Comparison of ENCODE assay signal across 11 cellular contexts in the genomic region with DNA sequence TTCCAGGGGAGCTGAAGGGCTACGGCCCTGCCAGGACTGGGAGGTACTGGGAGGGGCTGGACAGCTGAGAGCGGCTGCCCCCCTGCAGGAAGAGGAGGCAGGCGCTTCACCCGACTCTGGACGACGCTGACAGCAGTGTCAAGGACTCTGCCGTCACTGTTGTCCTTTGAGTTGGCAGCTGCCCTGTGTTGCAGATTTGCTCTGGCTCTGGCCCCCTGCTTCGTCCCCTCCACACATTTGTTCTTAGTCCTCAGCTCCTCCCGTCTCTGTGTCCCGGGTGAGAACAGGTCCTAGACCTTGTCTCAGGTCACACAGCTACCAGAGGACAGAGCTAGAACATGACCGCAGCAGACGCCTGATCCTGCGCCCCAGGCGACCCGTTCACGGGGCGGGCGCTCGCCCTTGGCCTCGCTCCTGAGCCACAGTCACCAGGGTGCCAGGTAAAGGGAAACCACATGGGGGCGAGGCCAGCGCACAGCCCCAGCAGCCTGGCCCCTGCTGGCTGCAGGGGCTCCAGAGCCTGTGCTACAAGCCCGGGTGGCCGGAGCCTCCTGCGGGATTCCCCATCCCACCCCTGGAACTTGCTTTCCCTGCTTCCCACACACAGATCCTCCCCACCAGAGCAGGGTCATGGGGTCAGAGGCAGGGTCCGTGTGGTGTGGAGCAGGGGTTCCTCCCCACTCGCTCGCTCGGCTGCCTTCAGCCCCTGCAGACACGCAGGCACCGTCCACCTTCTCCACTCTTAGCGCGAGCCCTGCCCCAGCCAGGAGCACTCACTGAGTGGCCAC. TPM values are rescaled to one million over a fixed set of nuclear protein-coding genes. Genes with fewer than 3 reads are reported as not detected.
A peak's percentile ranks its signal among the peaks of the same experiment; 100 is the strongest.
DNase-seq lines count a peak whose midpoint lies in the region; ATAC-seq and TF ChIP-seq lines count a peak whose summit lies in the region.
"Had no signal": no experiment of that assay in that cellular context is flagged by ENCODE, and none has a peak within 500 bp of the region (broad histone marks: within the 10 kb centered on the region; RNA-seq: fewer than 3 reads in every experiment).

No MANE protein-coding gene starts in this region.

- H3K23me2 ChIP-seq in H9 (ENCODE audit: insufficient read length, low read depth, low read length, poor library complexity, severe bottlenecking) = no peaks in the 10 kb centered on the region

- no peaks in the 10 kb centered on the region for H3K79me1 ChIP-seq in H9 (ENCODE audit: insufficient read depth, low read depth, low read length, poor library complexity, severe bottlenecking)

- WGBS in H9 (ENCODE audit: extremely low coverage, insufficient read length, low lambda C conversion rate) = no CpG with 5 or more reads among the region's 33 CpGs
- WGBS in psoas muscle, 3 donors = 40 to 49% (median 41%) methylated on average over 31 to 33 of the region's 33 CpGs
- 81 to 90% methylated on average over 9 to 14 of the region's 33 CpGs for WGBS in esophagus squamous epithelium, 2 donors

- H3K9me3 Mint-ChIP-seq in H9 = no peaks in the 10 kb centered on the region
- no peaks in the 10 kb centered on the region for H3K9me3 Mint-ChIP-seq in activated T-helper 1 cell treated with anti-CD3 and anti-CD28 coated beads, Interleukin-12 subunit alpha, Interleukin-12 subunit beta, Interleukin-2, Interleukin-4 antibody, amounts not matched to agents 30 ng/mL and 10 ng/mL and 1 ng/mL, durations not matched to agents 14 hours and 24 hours and 36 hours

- H3K27me3 ChIP-seq in H9 (ENCODE audit: insufficient read depth, low read length) = no peaks in the 10 kb centered on the region
- no peaks in the 10 kb centered on the region for H3K27me3 ChIP-seq in OCI-LY3 (ENCODE audit: low read depth, low read length)
- H3K27me3 ChIP-seq in psoas muscle (ENCODE audit: insufficient read depth in 3 of 3, low read length in 2 of 3) = peaks cover 0 to 9% (median 3%) of the 10 kb centered on the region in 3 donors
- H3K27me3 ChIP-seq in esophagus squamous epithelium = peaks cover 0 to 22% (median 0%) of the 10 kb centered on the region in 4 donors

- H2BK12ac ChIP-seq in H9 (ENCODE audit: insufficient read length, low read depth, low read length) = no peak overlapping the region

- H3T11ph ChIP-seq in H9 (ENCODE audit: low read length) = no peak overlapping the region

- peaks cover 34% of the 10 kb centered on the region for H3K27me3 Mint-ChIP-seq in H9 (ENCODE audit: low read depth)
- no peaks in the 10 kb centered on the region for H3K27me3 Mint-ChIP-seq in activated T-helper 1 cell treated with anti-CD3 and anti-CD28 coated beads, Interleukin-12 subunit alpha, Interleukin-12 subunit beta, Interleukin-2, Interleukin-4 antibody, amounts not matched to agents 30 ng/mL and 10 ng/mL and 1 ng/mL, durations not matched to agents 14 hours and 24 hours and 36 hours (ENCODE audit: insufficient read depth)

- TF ChIP-seq CTCF in H9 (conservative IDR thresholded peaks at IDR 0.05) (no peak; the same call in 2 of the 3 replicates), OCI-LY3 (IDR thresholded peaks at IDR 0.05; ENCODE audit: low read depth, low read length) (0 out of 2 replicates have a peak, but pooled peaks have one; percentile 12), psoas muscle (IDR thresholded peaks at IDR 0.05) (no peak), esophagus squamous epithelium (IDR thresholded peaks at IDR 0.05) (no peak)

- H2AFZ ChIP-seq in H9 (ENCODE audit: low read length) = no peak overlapping the region
- no peak overlapping the region for H2AFZ ChIP-seq in OCI-LY3 (ENCODE audit: low read depth, low read length)

- H3K14ac ChIP-seq in H9 (ENCODE audit: insufficient read depth, low read length) = 0 out of 2 replicates have a peak overlapping the region, but pooled peaks have one; percentile 46

- H3K4ac ChIP-seq in H9 (ENCODE audit: low read depth, low read length) = no peak overlapping the region

- peak; percentile 81 for ATAC-seq in left ventricle myocardium superior
- peak; percentile 36 to 70 (median 66) for ATAC-seq in psoas muscle

- no peak overlapping the region for H3K4me2 ChIP-seq in H9 (ENCODE audit: insufficient read depth, insufficient read length, low read length)
- H3K4me2 ChIP-seq in OCI-LY3 (ENCODE audit: low read length) = no peak overlapping the region

- no peak overlapping the region for H2BK5ac ChIP-seq in H9 (ENCODE audit: insufficient read length, low read length)

- no peak overlapping the region for H3K23ac ChIP-seq in H9 (ENCODE audit: insufficient read length, low read depth, low read length)

- H4K91ac ChIP-seq in H9 (ENCODE audit: insufficient read length, low read depth, low read length) = no peak overlapping the region

- H3K4me1 ChIP-seq in H9 (ENCODE audit: insufficient read depth, low read length) = no peaks in the 10 kb centered on the region
- peaks cover 8% of the 10 kb centered on the region for H3K4me1 ChIP-seq in OCI-LY3 (ENCODE audit: low read length)
- H3K4me1 ChIP-seq in psoas muscle = no peaks in the 10 kb centered on the region
- no peaks in the 10 kb centered on the region for H3K4me1 ChIP-seq in esophagus squamous epithelium
- H3K4me1 ChIP-seq: Caco-2, prostate gland had no signal

- H2AK5ac ChIP-seq in H9 (ENCODE audit: insufficient read length, low read length) = no peak overlapping the region

- TF ChIP-seq POLR2A in esophagus squamous epithelium (IDR thresholded peaks at IDR 0.05) = no peak

- no peak overlapping the region for H2BK20ac ChIP-seq in H9 (ENCODE audit: low read depth, low read length, poor library complexity, severe bottlenecking)

- H3K4me3 ChIP-seq in OCI-LY3 (ENCODE audit: low read length) (no peak overlapping the region), psoas muscle (no peak overlapping the region), esophagus squamous epithelium (no peak overlapping the region)
- H3K4me3 ChIP-seq: prostate gland had no signal

- peak overlapping the region in 1 of 3 experiments; percentile 51; a peak in 3 of 7 replicates for H3K27ac Mint-ChIP-seq in H9
- H3K27ac Mint-ChIP-seq in activated T-helper 1 cell treated with anti-CD3 and anti-CD28 coated beads, Interleukin-12 subunit alpha, Interleukin-12 subunit beta, Interleukin-2, Interleukin-4 antibody, amounts not matched to agents 30 ng/mL and 10 ng/mL and 1 ng/mL, durations not matched to agents 14 hours and 24 hours and 36 hours = no peak overlapping the region

- H3K79me2 ChIP-seq in H9 (ENCODE audit: insufficient read depth, low read length) = no peaks in the 10 kb centered on the region
- no peaks in the 10 kb centered on the region for H3K79me2 ChIP-seq in OCI-LY3 (ENCODE audit: low read length)

- no peak overlapping the region for H2BK120ac ChIP-seq in H9 (ENCODE audit: low read depth, low read length, poor library complexity, severe bottlenecking)

- H3K9ac ChIP-seq in H9 (ENCODE audit: extremely low read depth, insufficient read length, low read length) (no peak overlapping the region), OCI-LY3 (ENCODE audit: low read length) (no peak overlapping the region)

- H3K18ac ChIP-seq in H9 (ENCODE audit: insufficient read length, low read depth, low read length) = no peak overlapping the region

- intact Hi-C loops in left ventricle myocardium superior (cut with micrococcal nuclease) (no loop called here), psoas muscle (cut with DNase I) (no loop called here), esophagus squamous epithelium (cut with DNase I) (no loop called here)
- intact Hi-C loops in activated T-helper 1 cell treated with anti-CD3 and anti-CD28 coated beads, Interleukin-12 subunit alpha, Interleukin-12 subunit beta, Interleukin-2, Interleukin-4 antibody, amounts not matched to agents 30 ng/mL and 10 ng/mL and 1 ng/mL, durations not matched to agents 14 hours and 24 hours and 36 hours (cut with micrococcal nuclease) = no loop called here

- H3K4me3 Mint-ChIP-seq in H9 = peak overlapping the region in 1 of 2 experiments; percentile 50; a peak in 2 of 5 replicates
- H3K4me3 Mint-ChIP-seq in activated T-helper 1 cell treated with anti-CD3 and anti-CD28 coated beads, Interleukin-12 subunit alpha, Interleukin-12 subunit beta, Interleukin-2, Interleukin-4 antibody, amounts not matched to agents 30 ng/mL and 10 ng/mL and 1 ng/mL, durations not matched to agents 14 hours and 24 hours and 36 hours = no peak overlapping the region

- H3K4me1 Mint-ChIP-seq in H9 = peaks cover 26 to 47% of the 10 kb centered on the region in 2 experiments
- H3K4me1 Mint-ChIP-seq in activated T-helper 1 cell treated with anti-CD3 and anti-CD28 coated beads, Interleukin-12 subunit alpha, Interleukin-12 subunit beta, Interleukin-2, Interleukin-4 antibody, amounts not matched to agents 30 ng/mL and 10 ng/mL and 1 ng/mL, durations not matched to agents 14 hours and 24 hours and 36 hours (ENCODE audit: low read depth) = peaks cover 3% of the 10 kb centered on the region

- no peaks in the 10 kb centered on the region for H3K36me3 ChIP-seq in OCI-LY3 (replicated peaks; ENCODE audit: low read depth, low read length)
- no peaks in the 10 kb centered on the region for H3K36me3 ChIP-seq in psoas muscle (ENCODE audit: insufficient read depth in 1 of 2, low read depth in 1 of 2)
- H3K36me3 ChIP-seq in esophagus squamous epithelium = no peaks in the 10 kb centered on the region
- H3K36me3 ChIP-seq: prostate gland had no signal

- H3K9me3 ChIP-seq in H9 (ENCODE audit: control insufficient read depth, low read depth, low read length) (no peaks in the 10 kb centered on the region), OCI-LY3 (ENCODE audit: insufficient read depth, low read length) (no peaks in the 10 kb centered on the region), psoas muscle (no peaks in the 10 kb centered on the region), esophagus squamous epithelium (no peaks in the 10 kb centered on the region)
- H3K9me3 ChIP-seq: Caco-2, prostate gland had no signal

- no peak overlapping the region for H4K5ac ChIP-seq in H9 (ENCODE audit: insufficient read length, low read depth, low read length)

- H4K20me1 ChIP-seq in H9 (ENCODE audit: control insufficient read depth, insufficient read depth, insufficient read length) (no peaks in the 10 kb centered on the region), OCI-LY3 (ENCODE audit: insufficient read depth, low read length) (peaks cover 7% of the 10 kb centered on the region; the same call in 1 of the 2 replicates)

- no peak overlapping the region for H3K56ac ChIP-seq in H9 (ENCODE audit: insufficient read length, low read depth, low read length)

- H3K27ac ChIP-seq in H9 (ENCODE audit: insufficient read length, low read depth, low read length) = no peak overlapping the region
- H3K27ac ChIP-seq in OCI-LY3 (ENCODE audit: low read length) = no peak overlapping the region
- H3K27ac ChIP-seq in psoas muscle = no peak overlapping the region
- H3K27ac ChIP-seq in esophagus squamous epithelium = no peak overlapping the region
- H3K27ac ChIP-seq: prostate gland had no signal

- H4K8ac ChIP-seq in H9 (replicated peaks; ENCODE audit: insufficient read length, low read depth, low read length) = no peak overlapping the region

- H3K36me3 Mint-ChIP-seq in H9 (ENCODE audit: insufficient read depth in 1 of 3, low read depth in 3 of 3) = no peaks in the 10 kb centered on the region
- H3K36me3 Mint-ChIP-seq in activated T-helper 1 cell treated with anti-CD3 and anti-CD28 coated beads, Interleukin-12 subunit alpha, Interleukin-12 subunit beta, Interleukin-2, Interleukin-4 antibody, amounts not matched to agents 30 ng/mL and 10 ng/mL and 1 ng/mL, durations not matched to agents 14 hours and 24 hours and 36 hours (ENCODE audit: low read depth) = peaks cover under 1% of the 10 kb centered on the region

- no peak overlapping the region for H2BK15ac ChIP-seq in H9 (ENCODE audit: low read depth, low read length)

- no peak for DNase-seq in H9
- peak; percentile 85 for DNase-seq in left ventricle myocardium superior
- peak in 1 of 2 donors; percentile 46 for DNase-seq in psoas muscle
- DNase-seq in activated T-helper 1 cell treated with anti-CD3 and anti-CD28 coated beads, Interleukin-12 subunit alpha, Interleukin-12 subunit beta, Interleukin-2, Interleukin-4 antibody, amounts not matched to agents 30 ng/mL and 10 ng/mL and 1 ng/mL, durations not matched to agents 14 hours and 24 hours and 36 hours (ENCODE audit: low spot score) = no peak
- no peak for DNase-seq in esophagus squamous epithelium (lab: John Stamatoyannopoulos, UW)
- DNase-seq in activated T-cell treated with anti-CD3 and anti-CD28 coated beads, Interleukin-2, amount 50 U/mL, for 48 hours = no peak
- DNase-seq: activated naive CD4-positive, alpha-beta T cell; Caco-2; NCI-H1694 had no signal

RNA-seq across cellular contexts. Expression of gene NPHP4, which starts 10.7 kb away (rescaled TPM):
- total RNA-seq in H9 (2021) (14.3 and 17.6 TPM in 2 replicates), left ventricle myocardium superior (4.9 TPM), psoas muscle (1 to 10 TPM; 1.6 to 2.8 (median 1.9) TPM), esophagus squamous epithelium (1 to 10 TPM; 2.4 to 8.8 (median 5.3) TPM)
- polyA plus RNA-seq in psoas muscle = 1 to 10 TPM; 1.3 to 2.1 (median 1.5) TPM
- 18.3 and 18.6 TPM in 2 replicates for total RNA-seq in activated T-helper 1 cell treated with anti-CD3 and anti-CD28 coated beads, Interleukin-12 subunit alpha, Interleukin-12 subunit beta, Interleukin-2, Interleukin-4 antibody, amounts not matched to agents 30 ng/mL and 10 ng/mL and 1 ng/mL, durations not matched to agents 14 hours and 24 hours and 36 hours

RNA-seq across cellular contexts. Expression of gene KCNAB2, which starts 42.8 kb away (rescaled TPM):
- total RNA-seq in H9 (2021) (7.8 and 8.3 TPM in 2 replicates), left ventricle myocardium superior (18.5 TPM), psoas muscle (1 to 10 TPM; 2.1 to 8.8 (median 3.6) TPM), esophagus squamous epithelium (1 to 10 TPM; 1.8 to 9.3 (median 3.9) TPM)
- polyA plus RNA-seq in psoas muscle = 1 to 10 TPM in 2 of 3 donors, under 1 TPM in 1; 0.86 to 1.7 (median 1.6) TPM
- 237 and 254 TPM in 2 replicates for total RNA-seq in activated T-helper 1 cell treated with anti-CD3 and anti-CD28 coated beads, Interleukin-12 subunit alpha, Interleukin-12 subunit beta, Interleukin-2, Interleukin-4 antibody, amounts not matched to agents 30 ng/mL and 10 ng/mL and 1 ng/mL, durations not matched to agents 14 hours and 24 hours and 36 hours

Comparison
In these comparisons a context has a peak if more than half of its experiments do, and no peak if none do; other contexts are left out.
1. RNA of gene KCNAB2, which starts 42.8 kb away (total RNA-seq): 237 to 254 TPM in activated T-helper 1 cell treated with anti-CD3 and anti-CD28 coated beads, Interleukin-12 subunit alpha, Interleukin-12 subunit beta, Interleukin-2, Interleukin-4 antibody, amounts not matched to agents 30 ng/mL and 10 ng/mL and 1 ng/mL, durations not matched to agents 14 hours and 24 hours and 36 hours; 18.5 TPM in left ventricle myocardium superior (single experiment), 7.8 to 8.3 TPM in H9, 2.1 to 8.8 TPM in psoas muscle and 1.8 to 9.3 TPM in esophagus squamous epithelium; every median in the first group is over 10 times any median in the second.